8 cellular contexts compared by ENCODE assay signal in genomic region chr1:203273869-203274602, GRCh38. TPM values are rescaled to one million over a fixed set of nuclear protein-coding genes. Genes with fewer than 3 reads are reported as not detected.
A peak's percentile ranks its signal among the peaks of the same experiment; 100 is the strongest.
DNase-seq lines count a peak whose midpoint lies in the region; ATAC-seq and TF ChIP-seq lines count a peak whose summit lies in the region.

No MANE protein-coding gene starts in this region.

- H3K9me3 ChIP-seq in DOHH2 (ENCODE audit: control insufficient read depth, insufficient read depth, low read length) (no peaks in the 10 kb centered on the region), mucosa of rectum (ENCODE audit: control insufficient read depth in 2 of 2, low read length in 2 of 2) (no peaks in the 10 kb centered on the region)

- TF ChIP-seq CTCF in DOHH2 (IDR thresholded peaks at IDR 0.05; ENCODE audit: low read depth, low read length, poor library complexity, severe bottlenecking): no peak

- 0 out of 2 replicates have a peak, but pooled peaks cover 6% of the 10 kb centered on the region for H3K79me2 ChIP-seq in DOHH2 (ENCODE audit: control insufficient read depth, low read length)

- ATAC-seq in HG03066 (IDR thresholded peaks at IDR 0.05; ENCODE audit: low read depth, unreplicated experiment): peak; percentile 22
- no peak for ATAC-seq in GM21786 (IDR thresholded peaks at IDR 0.05; ENCODE audit: unreplicated experiment)

- DNase-seq in NK-92 treated with Interleukin-12 subunit alpha and Interleukin-12 subunit beta, amount 100 ng/mL, for 24 hours (lab: John Stamatoyannopoulos, UW): no peak
- DNase-seq in occipital lobe (lab: John Stamatoyannopoulos, UW) (no peak), OCI-M2 (lab: John Stamatoyannopoulos, UW; ENCODE audit: unreplicated experiment) (no peak)

- H3K27me3 ChIP-seq in DOHH2 (ENCODE audit: control insufficient read depth, low read length) (no peaks in the 10 kb centered on the region), mucosa of rectum (ENCODE audit: control insufficient read depth in 2 of 2, insufficient read depth in 2 of 2, low read length in 2 of 2) (no peaks in the 10 kb centered on the region)

- H3K27ac ChIP-seq in DOHH2 (ENCODE audit: low read depth, low read length) (peak overlapping the region; percentile 72), angular gyrus (ENCODE audit: low read depth, low read length) (peak overlapping the region; percentile 95), mucosa of rectum (ENCODE audit: low read depth in 2 of 2, low read length in 2 of 2) (peak overlapping the region; percentile 66 to 85)

- H3K9ac ChIP-seq in mucosa of rectum (ENCODE audit: low read depth in 1 of 2, low read length in 2 of 2): peak overlapping the region; percentile 10 to 61

- peak overlapping the region; percentile 77 for H3K4me2 ChIP-seq in DOHH2 (ENCODE audit: low read length)

- H3K36me3 ChIP-seq in DOHH2 (ENCODE audit: control insufficient read depth, low read length): no peaks in the 10 kb centered on the region
- no peaks in the 10 kb centered on the region for H3K36me3 ChIP-seq in mucosa of rectum (ENCODE audit: control insufficient read depth in 2 of 2, insufficient read depth in 2 of 2, low read length in 2 of 2)

- peak overlapping the region; percentile 72 for H3K4me3 ChIP-seq in DOHH2 (ENCODE audit: low read length)
- H3K4me3 ChIP-seq in mucosa of rectum (ENCODE audit: low read length in 2 of 2): peak overlapping the region in 1 of 2 donors; percentile 65

- H3K4me1 ChIP-seq in DOHH2 (ENCODE audit: control insufficient read depth, low read length): peaks cover 90% of the 10 kb centered on the region
- H3K4me1 ChIP-seq in mucosa of rectum (ENCODE audit: control insufficient read depth in 2 of 2, insufficient read depth in 2 of 2, low read length in 2 of 2): peaks cover 37 to 39% of the 10 kb centered on the region in 2 donors

- H3F3A ChIP-seq in DOHH2 (ENCODE audit: control insufficient read depth, insufficient read depth): peaks cover 7% of the 10 kb centered on the region

- no peaks in the 10 kb centered on the region for H3K9me2 ChIP-seq in DOHH2 (replicated peaks; ENCODE audit: control insufficient read depth, low read length)

- H4K20me1 ChIP-seq in DOHH2 (ENCODE audit: control insufficient read depth, insufficient read depth, low read depth, low read length): no peaks in the 10 kb centered on the region

RNA-seq across cellular contexts. Expression of gene BTG2, which starts 31.3 kb away (rescaled TPM):
- total RNA-seq in occipital lobe: 13.9 TPM

RNA-seq across cellular contexts. Expression of gene CHIT1, which starts 44.6 kb away (rescaled TPM):
- not detected for total RNA-seq in occipital lobe
